Comparison of ENCODE assay signal across 8 cellular contexts in the genomic region with DNA sequence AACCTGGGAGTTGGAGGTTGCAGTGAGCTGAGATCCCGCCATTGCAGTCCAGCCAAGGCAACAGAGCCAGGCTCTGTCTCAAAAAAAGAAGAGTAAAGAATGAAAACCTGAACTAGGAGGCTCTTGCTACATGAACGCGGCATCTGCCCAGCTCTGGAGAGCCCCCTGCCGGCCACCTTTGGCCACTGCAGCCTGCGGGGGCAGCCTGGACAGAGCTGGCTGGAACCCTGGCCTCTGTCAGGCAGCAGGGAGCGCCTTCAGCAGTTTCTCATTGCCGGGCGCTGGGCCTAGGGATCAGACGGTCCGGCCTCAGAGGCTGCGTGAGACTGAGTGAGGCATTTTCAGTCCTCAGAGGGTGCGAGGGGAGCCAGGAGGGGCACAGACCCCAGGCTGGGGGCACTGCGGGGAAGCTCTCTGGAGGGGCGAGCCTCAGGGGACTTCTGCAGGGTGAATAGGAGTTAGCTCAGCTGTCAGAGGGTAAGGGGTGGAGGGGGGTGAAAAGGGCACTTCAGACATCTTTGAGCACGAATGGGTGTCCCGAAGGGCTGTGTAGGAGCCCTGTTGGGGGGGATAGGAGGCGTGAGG. TPM values are rescaled to one million over a fixed set of nuclear protein-coding genes. Genes with fewer than 3 reads are reported as not detected.
DNase-seq lines count a peak whose midpoint lies in the region; ATAC-seq and TF ChIP-seq lines count a peak whose summit lies in the region.

No MANE protein-coding gene starts in this region.

- no peaks in the 10 kb centered on the region for H3K4me1 ChIP-seq in IMR-90 (ENCODE audit: control insufficient read depth, insufficient read depth, low read length)
- H3K4me1 ChIP-seq in tibial artery = peaks cover 0 to 47% (median 27%) of the 10 kb centered on the region in 4 donors

- H4K5ac ChIP-seq in IMR-90 (ENCODE audit: low read depth, low read length) = no peak overlapping the region

- WGBS in IMR-90 (ENCODE audit: extremely low coverage in 2 of 2, insufficient read length in 1 of 2), 2 experiments = 23% methylated on average over 9 of the region's 17 CpGs; no CpG with 5 or more reads in 1 of the 2 experiments

- intact Hi-C loops in IMR-90 (cut with micrococcal nuclease) (loop anchor here (1.0 to 5.0 kb wide), 4 partner anchors 134 to 373 kb away; no protein-coding TSS in a partner anchor), tibial artery (cut with DNase I; ENCODE audit: low total_unique reads) (loop anchor here (5.0 kb wide), 1 partner anchor 73 kb away; no protein-coding TSS in a partner anchor)

- H4K8ac ChIP-seq in IMR-90 (ENCODE audit: low read depth in 2 of 2, low read length in 2 of 2) = no peak overlapping the region

- ATAC-seq in IMR-90 (ENCODE audit: low read depth) = peak; percentile 98

- H3K9me1 ChIP-seq in IMR-90 (ENCODE audit: insufficient read depth, low read length) = no peaks in the 10 kb centered on the region

- H3K36me3 Mint-ChIP-seq in osteocyte (ENCODE audit: unreplicated experiment) = no peaks in the 10 kb centered on the region

- no TSS peak for BruUV-seq in IMR-90 (replicated peaks; lab: Mats Ljungman, UMichigan)

- H2BK20ac ChIP-seq in IMR-90 (ENCODE audit: low read depth, low read length) = no peak overlapping the region

- no peak overlapping the region for H3K23ac ChIP-seq in IMR-90 (ENCODE audit: low read depth, low read length)

- peaks cover 2% of the 10 kb centered on the region for H3K4me1 Mint-ChIP-seq in osteocyte (ENCODE audit: unreplicated experiment)

- no peak overlapping the region for H2AK9ac ChIP-seq in IMR-90 (replicated peaks; ENCODE audit: low read depth, low read length, poor library complexity)

- POLR2A ChIA-PET in IMR-90 (lab: Charles Lee; ENCODE audit: unreplicated experiment) = no interaction called here

- no peak overlapping the region for H2BK15ac ChIP-seq in IMR-90 (ENCODE audit: low read depth, low read length)

- no peaks in the 10 kb centered on the region for H3K79me1 ChIP-seq in IMR-90 (ENCODE audit: low read depth in 1 of 2, low read length in 2 of 2)

- H3K56ac ChIP-seq in IMR-90 (ENCODE audit: extremely low read depth, insufficient read depth, low read length) = no peak overlapping the region

- no peak overlapping the region for H4K91ac ChIP-seq in IMR-90 (ENCODE audit: insufficient read depth, low read depth, low read length)

- H3K27me3 ChIP-seq in IMR-90 (ENCODE audit: control insufficient read depth, insufficient read depth, low read length) (peaks cover 51% of the 10 kb centered on the region), tibial artery (no peaks in the 10 kb centered on the region)

- H3K27me3 Mint-ChIP-seq in osteocyte (ENCODE audit: unreplicated experiment) = peaks cover 4% of the 10 kb centered on the region

- no peak overlapping the region for H2AK5ac ChIP-seq in IMR-90 (ENCODE audit: low read depth, low read length)

- peak; percentile 27 for DNase-seq in NK-92 treated with Interleukin-12 subunit alpha and Interleukin-12 subunit beta, amount 100 ng/mL, for 24 hours (lab: John Stamatoyannopoulos, UW)
- DNase-seq in NK-92 (lab: John Stamatoyannopoulos, UW; ENCODE audit: unreplicated experiment) = no peak
- DNase-seq in IMR-90 = peak; percentile 63
- DNase-seq in SIG-M5 (lab: John Stamatoyannopoulos, UW) = peak; percentile 9
- DNase-seq in activated gamma-delta T cell treated with Interleukin-2 at 50 U/mL for 16 hours = peak; percentile 70
- DNase-seq in germinal center (ENCODE audit: low spot score) = peak; percentile 80
- DNase-seq in osteocyte (ENCODE audit: extremely low spot score, unreplicated experiment) = peak; percentile 96
- DNase-seq in tibial artery = peak; percentile 56 to 89

- no peak overlapping the region for H3K4ac ChIP-seq in IMR-90 (ENCODE audit: low read depth, low read length)

- no peaks in the 10 kb centered on the region for H4K20me1 ChIP-seq in IMR-90 (ENCODE audit: insufficient read depth, low read length)

- no peak overlapping the region for H2BK5ac ChIP-seq in IMR-90 (ENCODE audit: low read depth, low read length, poor library complexity, severe bottlenecking)

- TF ChIP-seq RAD21 in IMR-90 (IDR thresholded peaks at IDR 0.05; ENCODE audit: low read length) = peak; percentile 85

- no peaks in the 10 kb centered on the region for H3K36me3 ChIP-seq in IMR-90 (ENCODE audit: control insufficient read depth, insufficient read depth, low read length)
- H3K36me3 ChIP-seq in tibial artery = no peaks in the 10 kb centered on the region

- H3K4me2 ChIP-seq in IMR-90 (ENCODE audit: low read depth, low read length) = no peak overlapping the region

- CTCF ChIA-PET in IMR-90 (lab: Yijun Ruan, JAX) = interaction anchor here (0.6 to 1.6 kb wide), 10 partner anchors 9 to 289 kb away, joined by 3 to 9 read pairs (median 4); no protein-coding TSS in a partner anchor

- no peaks in the 10 kb centered on the region for H3K9me3 Mint-ChIP-seq in osteocyte (ENCODE audit: unreplicated experiment)

- H3K9me3 ChIP-seq in IMR-90 (ENCODE audit: control insufficient read depth, insufficient read depth, low read length) (no peaks in the 10 kb centered on the region), tibial artery (no peaks in the 10 kb centered on the region)

- no peak for TF ChIP-seq POLR2A in IMR-90 (IDR thresholded peaks at IDR 0.05; ENCODE audit: low read depth, low read length)

- H3K9ac ChIP-seq in IMR-90 (ENCODE audit: low read depth, low read length) = no peak overlapping the region

- H3K4me3 Mint-ChIP-seq in osteocyte (ENCODE audit: unreplicated experiment) = no peak overlapping the region

- H2AFZ ChIP-seq in IMR-90 (replicated peaks; ENCODE audit: low read length, poor library complexity) = peak overlapping the region; percentile 35

- TF ChIP-seq CTCF in IMR-90 (conservative IDR thresholded peaks at IDR 0.05; ENCODE audit: low read depth, low read length) = peak; percentile 97
- peak; percentile 99 for TF ChIP-seq CTCF in osteocyte (IDR thresholded peaks at IDR 0.05)
- TF ChIP-seq CTCF in tibial artery (IDR thresholded peaks at IDR 0.05) = peak; percentile 93 to 99

- no peak overlapping the region for H3K14ac ChIP-seq in IMR-90 (replicated peaks; ENCODE audit: low read depth, low read length)

- H3K4me3 ChIP-seq in IMR-90 (ENCODE audit: insufficient read depth, low read depth, low read length) (no peak overlapping the region), tibial artery (no peak overlapping the region)

- H2BK120ac ChIP-seq in IMR-90 (ENCODE audit: low read depth, low read length) = no peak overlapping the region

- dilution Hi-C loops in IMR-90 (cut with HindIII; ENCODE audit: low sequenced_read_pairs, unreplicated experiment) = no loop called here

- no peak overlapping the region for H3K18ac ChIP-seq in IMR-90 (ENCODE audit: low read depth, low read length)

- H3K27ac ChIP-seq in IMR-90 (ENCODE audit: insufficient read depth, low read length) = no peak overlapping the region
- H3K27ac ChIP-seq in tibial artery = peak overlapping the region in 1 of 2 donors; percentile 87

- H3K27ac Mint-ChIP-seq in osteocyte (ENCODE audit: unreplicated experiment) = no peak overlapping the region

- in situ Hi-C loops in IMR-90 (cut with MboI; ENCODE audit: low sequenced_read_pairs) = no loop called here

TF ChIP-seq in IMR-90, 13 proteins besides CTCF, POLR2A, EP300 and RAD21 (continues in another document):
- TF ChIP-seq BHLHE40 (IDR thresholded peaks at IDR 0.05; ENCODE audit: low read depth, low read length) (no peak), FOS (IDR thresholded peaks at IDR 0.05; ENCODE audit: low read depth, low read length) (no peak), MAFK (IDR thresholded peaks at IDR 0.05; ENCODE audit: low read depth, low read length) (no peak), MAZ (IDR thresholded peaks at IDR 0.05; ENCODE audit: borderline replicate concordance, low read depth, low read length) (peak; percentile 62; the same call in 1 of the 2 replicates), SMC3 (IDR thresholded peaks at IDR 0.05; ENCODE audit: low read depth, low read length) (peak; percentile 87), NFE2L2 (IDR thresholded peaks at IDR 0.05; ENCODE audit: low read depth, low read length) (no peak), CHD1 (IDR thresholded peaks at IDR 0.05; ENCODE audit: low read depth, low read length) (no peak), MXI1 (IDR thresholded peaks at IDR 0.05; ENCODE audit: borderline replicate concordance, low read depth, low read length) (no peak), RFX5 (IDR thresholded peaks at IDR 0.05; ENCODE audit: low read depth, low read length) (no peak)
- TF ChIP-seq, protein P1, sequence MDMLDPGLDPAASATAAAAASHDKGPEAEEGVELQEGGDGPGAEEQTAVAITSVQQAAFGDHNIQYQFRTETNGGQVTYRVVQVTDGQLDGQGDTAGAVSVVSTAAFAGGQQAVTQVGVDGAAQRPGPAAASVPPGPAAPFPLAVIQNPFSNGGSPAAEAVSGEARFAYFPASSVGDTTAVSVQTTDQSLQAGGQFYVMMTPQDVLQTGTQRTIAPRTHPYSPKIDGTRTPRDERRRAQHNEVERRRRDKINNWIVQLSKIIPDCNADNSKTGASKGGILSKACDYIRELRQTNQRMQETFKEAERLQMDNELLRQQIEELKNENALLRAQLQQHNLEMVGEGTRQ (IDR thresholded peaks at IDR 0.05; ENCODE audit: low read depth, low read length) = no peak

RNA-seq across cellular contexts. Expression of a gene that starts 17.5 kb away (rescaled TPM):
- total RNA-seq in IMR-90 (2012; rRNA removed) (not detected in 2 replicates), osteocyte (not detected in 2 replicates)
- polyA plus RNA-seq in IMR-90 (2012; rRNA removed) = not detected in 2 replicates
- polyA plus RNA-seq in IMR-90 (2012; cell fraction: cytosol; rRNA removed) = 0.01 TPM in 1 of 2 replicates, not detected in the other
- 0.10 and 0.12 TPM in 2 replicates for polyA plus RNA-seq in IMR-90 (2012; cell fraction: nucleus; rRNA removed; ENCODE audit: low replicate concordance)

RNA-seq across cellular contexts. Expression of a gene that starts 38.9 kb away (rescaled TPM):
- total RNA-seq in IMR-90 (2012; rRNA removed) (not detected in 2 replicates), osteocyte (0.50 and 0.54 TPM in 2 replicates)
- 0.05 and 0.23 TPM in 2 replicates for polyA plus RNA-seq in IMR-90 (2012; rRNA removed)
- 0.10 TPM in 1 of 2 replicates, not detected in the other for polyA plus RNA-seq in IMR-90 (2012; cell fraction: cytosol; rRNA removed)
- polyA plus RNA-seq in IMR-90 (2012; cell fraction: nucleus; rRNA removed; ENCODE audit: low replicate concordance) = 1.0 and 3.0 TPM in 2 replicates

RNA-seq across cellular contexts. Expression of a gene that starts 51.6 kb away (rescaled TPM):
- total RNA-seq in IMR-90 (2012; rRNA removed) (114 and 135 TPM in 2 replicates), osteocyte (149 and 153 TPM in 2 replicates)
- 171 and 175 TPM in 2 replicates for polyA plus RNA-seq in IMR-90 (2012; rRNA removed)
- polyA plus RNA-seq in IMR-90 (2012; cell fraction: cytosol; rRNA removed) = 130 and 173 TPM in 2 replicates
- polyA plus RNA-seq in IMR-90 (2012; cell fraction: nucleus; rRNA removed; ENCODE audit: low replicate concordance) = 96.2 and 113 TPM in 2 replicates
